ENCODE assay signal across 8 cellular contexts in the genomic region with DNA sequence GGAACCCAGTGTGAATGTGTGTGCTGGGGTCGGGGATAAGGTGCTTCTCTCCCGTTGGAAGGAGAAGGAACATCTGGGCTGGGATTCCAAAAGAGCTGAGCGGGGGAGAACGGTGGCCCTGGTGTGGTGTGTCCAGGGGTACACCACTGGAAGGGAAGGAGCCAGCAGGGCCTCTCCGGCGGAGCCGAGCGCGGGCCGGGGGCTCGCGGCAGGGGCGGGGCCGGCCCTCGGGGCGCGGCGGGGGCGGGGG. TPM values are rescaled to one million over a fixed set of nuclear protein-coding genes. Genes with fewer than 3 reads are reported as not detected.
DNase-seq lines count a peak whose midpoint lies in the region; ATAC-seq and TF ChIP-seq lines count a peak whose summit lies in the region.

No MANE protein-coding gene starts in this region.

- TF ChIP-seq CTCF in left ventricle myocardium inferior (IDR thresholded peaks at IDR 0.05; ENCODE audit: borderline replicate concordance) (no peak), lower lobe of right lung (IDR thresholded peaks at IDR 0.05) (no peak)

- DNase-seq in left ventricle myocardium inferior: no peak
- DNase-seq in left ventricle myocardium superior: no peak
- DNase-seq in activated naive CD8-positive, alpha-beta T cell treated with anti-CD3 and anti-CD28 coated beads for 36 hours: no peak
- no peak for DNase-seq in lower lobe of right lung
- no peak for DNase-seq in aorta
- DNase-seq in activated effector memory CD4-positive, alpha-beta T cell treated with Interleukin-2 at 50 U/mL for 16 hours: no peak
- no peak for DNase-seq in pons (ENCODE audit: low spot score)
- DNase-seq in GM03348 (ENCODE audit: low spot score): no peak

- H3K27ac Mint-ChIP-seq in activated naive CD8-positive, alpha-beta T cell treated with anti-CD3 and anti-CD28 coated beads for 36 hours: peak overlapping the region; percentile 61

- no peaks in the 10 kb centered on the region for H3K36me3 ChIP-seq in left ventricle myocardium inferior
- H3K36me3 ChIP-seq in lower lobe of right lung: no peaks in the 10 kb centered on the region
- no peaks in the 10 kb centered on the region for H3K36me3 ChIP-seq in aorta (ENCODE audit: control insufficient read depth in 1 of 2, insufficient read depth in 2 of 2, low read length in 1 of 2)

- H3K9me3 Mint-ChIP-seq in activated naive CD8-positive, alpha-beta T cell treated with anti-CD3 and anti-CD28 coated beads for 36 hours: no peaks in the 10 kb centered on the region

- whole genome bisulfite sequencing in aorta, 2 donors: 1 to 2% methylated on average over 10 to 19 of the region's 19 CpGs

- H3K36me3 Mint-ChIP-seq in activated naive CD8-positive, alpha-beta T cell treated with anti-CD3 and anti-CD28 coated beads for 36 hours: no peaks in the 10 kb centered on the region

- peaks cover 15% of the 10 kb centered on the region for H3K4me1 Mint-ChIP-seq in activated naive CD8-positive, alpha-beta T cell treated with anti-CD3 and anti-CD28 coated beads for 36 hours

- H3K4me1 ChIP-seq in left ventricle myocardium inferior (peaks cover 21% of the 10 kb centered on the region), lower lobe of right lung (peaks cover 53% of the 10 kb centered on the region), aorta (ENCODE audit: control insufficient read depth in 1 of 2, insufficient read depth in 2 of 2, low read length in 2 of 2) (no peaks in the 10 kb centered on the region)

- H3K27ac ChIP-seq in left ventricle myocardium inferior (replicated peaks): no peak overlapping the region
- peak overlapping the region; percentile 84 for H3K27ac ChIP-seq in lower lobe of right lung
- H3K27ac ChIP-seq in aorta (ENCODE audit: low read depth in 1 of 2, low read length in 2 of 2): no peak overlapping the region

- H3K9me3 ChIP-seq in left ventricle myocardium inferior (replicated peaks) (no peaks in the 10 kb centered on the region), lower lobe of right lung (no peaks in the 10 kb centered on the region), aorta (ENCODE audit: control insufficient read depth, low read length) (no peaks in the 10 kb centered on the region)

- H3K4me3 ChIP-seq in left ventricle myocardium inferior (peak overlapping the region; percentile 80), lower lobe of right lung (peak overlapping the region; percentile 77), aorta (ENCODE audit: low read length in 2 of 2) (peak overlapping the region; percentile 39 to 68)

- ATAC-seq in left ventricle myocardium superior: no peak
- ATAC-seq in lower lobe of right lung: no peak
- no peak for ATAC-seq in aorta (ENCODE audit: low FRiP score)

- intact Hi-C loops in left ventricle myocardium inferior (cut with micrococcal nuclease) (no loop called here), left ventricle myocardium superior (cut with micrococcal nuclease) (no loop called here), lower lobe of right lung (cut with DNase I) (no loop called here), aorta (cut with DNase I) (no loop called here)

- H3K27me3 Mint-ChIP-seq in activated naive CD8-positive, alpha-beta T cell treated with anti-CD3 and anti-CD28 coated beads for 36 hours: peaks cover 7% of the 10 kb centered on the region

- H3K27me3 ChIP-seq in left ventricle myocardium inferior (ENCODE audit: low read depth) (peaks cover 21% of the 10 kb centered on the region), lower lobe of right lung (ENCODE audit: low read depth) (no peaks in the 10 kb centered on the region), aorta (ENCODE audit: control insufficient read depth in 1 of 2, insufficient read depth in 2 of 2, low read length in 1 of 2) (no peaks in the 10 kb centered on the region)

- peak overlapping the region; percentile 85 for H3K4me3 Mint-ChIP-seq in activated naive CD8-positive, alpha-beta T cell treated with anti-CD3 and anti-CD28 coated beads for 36 hours

RNA-seq across cellular contexts. Expression of gene RPS6KA1, which starts 0.2 kb away (rescaled TPM):
- total RNA-seq in left ventricle myocardium inferior (4.9 TPM), left ventricle myocardium superior (4.6 TPM), lower lobe of right lung (140 TPM), aorta (10 to 100 TPM; 12.0 to 21.0 TPM)
- 100 to 1,000 TPM; 131 to 133 TPM for total RNA-seq in activated naive CD8-positive, alpha-beta T cell treated with anti-CD3 and anti-CD28 coated beads for 36 hours
- 10 to 100 TPM in 1 of 2 donors, under 1 TPM in 1; 0.87 to 21.4 TPM for polyA plus RNA-seq in aorta

RNA-seq across cellular contexts. Expression of gene HMGN2, which starts 57.1 kb away (rescaled TPM):
- total RNA-seq in left ventricle myocardium inferior: 158 TPM
- 145 TPM for total RNA-seq in left ventricle myocardium superior
- 100 to 1,000 TPM; 948 to 957 TPM for total RNA-seq in activated naive CD8-positive, alpha-beta T cell treated with anti-CD3 and anti-CD28 coated beads for 36 hours
- total RNA-seq in lower lobe of right lung: 326 TPM
- total RNA-seq in aorta: 100 to 1,000 TPM; 153 to 171 TPM
- polyA plus RNA-seq in aorta: 100 to 1,000 TPM; 385 to 535 TPM
